In genomic region chr2:227503433-227504406, GRCh38 we compare ENCODE assay signal across 12 cellular contexts. TPM values are rescaled to one million over a fixed set of nuclear protein-coding genes. Genes with fewer than 3 reads are reported as not detected.
DNase-seq lines count a peak whose midpoint lies in the region; ATAC-seq and TF ChIP-seq lines count a peak whose summit lies in the region.
"Had no signal": no experiment of that assay in that cellular context is flagged by ENCODE, and none has a peak within 500 bp of the region (broad histone marks: within the 10 kb centered on the region; RNA-seq: fewer than 3 reads in every experiment).

No MANE protein-coding gene starts in this region.

- TF ChIP-seq CTCF in cardiac muscle cell (IDR thresholded peaks at IDR 0.05; ENCODE audit: low read depth, low read length), result no peak
- no peak for TF ChIP-seq CTCF in left ventricle myocardium inferior (IDR thresholded peaks at IDR 0.05; ENCODE audit: borderline replicate concordance)
- TF ChIP-seq CTCF in coronary artery (IDR thresholded peaks at IDR 0.05), result no peak

- H3K4me1 ChIP-seq in cardiac muscle cell (ENCODE audit: low read depth) (peaks cover 12% of the 10 kb centered on the region), left ventricle myocardium inferior (peaks cover 71% of the 10 kb centered on the region)

- H3K27me3 ChIP-seq in cardiac muscle cell (no peaks in the 10 kb centered on the region), left ventricle myocardium inferior (ENCODE audit: low read depth) (no peaks in the 10 kb centered on the region)
- H3K27me3 ChIP-seq: esophagus squamous epithelium had no signal

- H3K4me3 ChIP-seq in cardiac muscle cell (no peak overlapping the region), left ventricle myocardium inferior (no peak overlapping the region), coronary artery (no peak overlapping the region)
- H3K4me3 ChIP-seq: esophagus squamous epithelium had no signal

- H3K9me3 ChIP-seq in cardiac muscle cell (ENCODE audit: low read depth), result no peaks in the 10 kb centered on the region
- no peaks in the 10 kb centered on the region for H3K9me3 ChIP-seq in left ventricle myocardium inferior (replicated peaks)
- H3K9me3 ChIP-seq: esophagus squamous epithelium had no signal

- ATAC-seq in left colon (peak; percentile 74), GM19328 (IDR thresholded peaks at IDR 0.05; ENCODE audit: unreplicated experiment) (no peak)

- H3K36me3 ChIP-seq in cardiac muscle cell (no peaks in the 10 kb centered on the region), left ventricle myocardium inferior (no peaks in the 10 kb centered on the region)

- DNase-seq in cardiac muscle cell (ENCODE audit: low read depth in 1 of 2, low spot score in 1 of 2) (peak in 1 of 2 donors; percentile 53), left ventricle myocardium inferior (no peak), amniotic epithelial cell (ENCODE audit: low read depth) (peak; percentile 40), left colon (peak in 1 of 2 donors; percentile 64), coronary artery (ENCODE audit: low spot score) (no peak), NOMO-1 treated with dmso at 0.1 percent for 144 hours (lab: John Stamatoyannopoulos, UW; ENCODE audit: unreplicated experiment) (no peak), epidermal melanocyte (ENCODE audit: insufficient read length, low spot score) (no peak)
- DNase-seq: activated CD4-positive, alpha-beta T cell treated with anti-CD3 and anti-CD28 coated beads, Interleukin-2, amount 50 U/mL, for 1 hour; DMS153; esophagus squamous epithelium; NCI-H1048 had no signal

- H3K27ac ChIP-seq in cardiac muscle cell, result peak overlapping the region; percentile 23
- H3K27ac ChIP-seq in left ventricle myocardium inferior (replicated peaks), result no peak overlapping the region
- peak overlapping the region in 1 of 2 donors; percentile 35 for H3K27ac ChIP-seq in coronary artery

- intact Hi-C loops in left ventricle myocardium inferior (cut with micrococcal nuclease), result no loop called here
- intact Hi-C loops in left colon (cut with DNase I, micrococcal nuclease), result no loop called here

RNA-seq across cellular contexts. Expression of gene AGFG1, which starts 31.8 kb away (rescaled TPM):
- total RNA-seq in cardiac muscle cell (34.0 and 35.3 TPM in 2 replicates), left ventricle myocardium inferior (50.4 TPM), left colon (10 to 100 TPM; 64.6 to 77.3 TPM)
- 39.0 and 55.3 TPM in 2 replicates for polyA plus RNA-seq in cardiac muscle cell
